ENCODE assay signal across 1 cellular context in genomic region chr2:98608118-98608961, GRCh38.
TF ChIP-seq lines count a peak whose summit lies in the region.

COA5 (minus strand) TSS chr2:98608512; CDS start chr2:98608405, 107 bp downstream.
A gene with protein sequence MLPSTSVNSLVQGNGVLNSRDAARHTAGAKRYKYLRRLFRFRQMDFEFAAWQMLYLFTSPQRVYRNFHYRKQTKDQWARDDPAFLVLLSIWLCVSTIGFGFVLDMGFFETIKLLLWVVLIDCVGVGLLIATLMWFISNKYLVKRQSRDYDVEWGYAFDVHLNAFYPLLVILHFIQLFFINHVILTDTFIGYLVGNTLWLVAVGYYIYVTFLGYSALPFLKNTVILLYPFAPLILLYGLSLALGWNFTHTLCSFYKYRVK (plus strand): TSS chr2:98608589. CDS start chr2:98609760, 1,171 bp downstream.

TF ChIP-seq in HepG2, 621 proteins besides CTCF, POLR2A, EP300 and RAD21 (continued from another document and continues in another):
- peak; percentile 74; the same call in 1 of the 2 replicates for TF ChIP-seq NFKBIZ (CRISPR knock-in tag; IDR thresholded peaks at IDR 0.05)
- TF ChIP-seq TBL1XR1 (IDR thresholded peaks at IDR 0.05; ENCODE audit: borderline replicate concordance, low read length, partially characterized antibody) = no peak
- TF ChIP-seq, protein P1, sequence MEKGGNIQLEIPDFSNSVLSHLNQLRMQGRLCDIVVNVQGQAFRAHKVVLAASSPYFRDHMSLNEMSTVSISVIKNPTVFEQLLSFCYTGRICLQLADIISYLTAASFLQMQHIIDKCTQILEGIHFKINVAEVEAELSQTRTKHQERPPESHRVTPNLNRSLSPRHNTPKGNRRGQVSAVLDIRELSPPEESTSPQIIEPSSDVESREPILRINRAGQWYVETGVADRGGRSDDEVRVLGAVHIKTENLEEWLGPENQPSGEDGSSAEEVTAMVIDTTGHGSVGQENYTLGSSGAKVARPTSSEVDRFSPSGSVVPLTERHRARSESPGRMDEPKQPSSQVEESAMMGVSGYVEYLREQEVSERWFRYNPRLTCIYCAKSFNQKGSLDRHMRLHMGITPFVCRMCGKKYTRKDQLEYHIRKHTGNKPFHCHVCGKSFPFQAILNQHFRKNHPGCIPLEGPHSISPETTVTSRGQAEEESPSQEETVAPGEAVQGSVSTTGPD (CRISPR knock-in tag; IDR thresholded peaks at IDR 0.05) = no peak; the same call in 1 of the 2 replicates
- TF ChIP-seq POGK (CRISPR knock-in tag; conservative IDR thresholded peaks at IDR 0.05) = peak; percentile 95
- peak; percentile 98 for TF ChIP-seq U2AF1 (optimal IDR thresholded peaks at IDR 0.05; ENCODE audit: low read depth, low read length)
- no peak for TF ChIP-seq SYNCRIP (IDR thresholded peaks at IDR 0.05; ENCODE audit: insufficient read depth, low read depth, low read length)
- no peak for TF ChIP-seq TCF7L2 (IDR thresholded peaks at IDR 0.05; ENCODE audit: low read depth, low read length)
- peak; percentile 99 for TF ChIP-seq ZNF607 (CRISPR knock-in tag; IDR thresholded peaks at IDR 0.05; ENCODE audit: borderline replicate concordance)
- TF ChIP-seq ZNF343 (CRISPR knock-in tag; IDR thresholded peaks at IDR 0.05) = peak; percentile 70; the same call in 1 of the 2 replicates
- TF ChIP-seq HOXA3 (CRISPR knock-in tag; IDR thresholded peaks at IDR 0.05) = peak; percentile 94
- TF ChIP-seq KDM1A (CRISPR knock-in tag; IDR thresholded peaks at IDR 0.05) = no peak
- peak; percentile 44; the same call in 1 of the 2 replicates for TF ChIP-seq DNMT1 (CRISPR knock-in tag; IDR thresholded peaks at IDR 0.05)
- peak; percentile 78; the same call in 1 of the 2 replicates for TF ChIP-seq ZNF841 (CRISPR knock-in tag; IDR thresholded peaks at IDR 0.05; ENCODE audit: borderline replicate concordance)
- TF ChIP-seq, protein P2, sequence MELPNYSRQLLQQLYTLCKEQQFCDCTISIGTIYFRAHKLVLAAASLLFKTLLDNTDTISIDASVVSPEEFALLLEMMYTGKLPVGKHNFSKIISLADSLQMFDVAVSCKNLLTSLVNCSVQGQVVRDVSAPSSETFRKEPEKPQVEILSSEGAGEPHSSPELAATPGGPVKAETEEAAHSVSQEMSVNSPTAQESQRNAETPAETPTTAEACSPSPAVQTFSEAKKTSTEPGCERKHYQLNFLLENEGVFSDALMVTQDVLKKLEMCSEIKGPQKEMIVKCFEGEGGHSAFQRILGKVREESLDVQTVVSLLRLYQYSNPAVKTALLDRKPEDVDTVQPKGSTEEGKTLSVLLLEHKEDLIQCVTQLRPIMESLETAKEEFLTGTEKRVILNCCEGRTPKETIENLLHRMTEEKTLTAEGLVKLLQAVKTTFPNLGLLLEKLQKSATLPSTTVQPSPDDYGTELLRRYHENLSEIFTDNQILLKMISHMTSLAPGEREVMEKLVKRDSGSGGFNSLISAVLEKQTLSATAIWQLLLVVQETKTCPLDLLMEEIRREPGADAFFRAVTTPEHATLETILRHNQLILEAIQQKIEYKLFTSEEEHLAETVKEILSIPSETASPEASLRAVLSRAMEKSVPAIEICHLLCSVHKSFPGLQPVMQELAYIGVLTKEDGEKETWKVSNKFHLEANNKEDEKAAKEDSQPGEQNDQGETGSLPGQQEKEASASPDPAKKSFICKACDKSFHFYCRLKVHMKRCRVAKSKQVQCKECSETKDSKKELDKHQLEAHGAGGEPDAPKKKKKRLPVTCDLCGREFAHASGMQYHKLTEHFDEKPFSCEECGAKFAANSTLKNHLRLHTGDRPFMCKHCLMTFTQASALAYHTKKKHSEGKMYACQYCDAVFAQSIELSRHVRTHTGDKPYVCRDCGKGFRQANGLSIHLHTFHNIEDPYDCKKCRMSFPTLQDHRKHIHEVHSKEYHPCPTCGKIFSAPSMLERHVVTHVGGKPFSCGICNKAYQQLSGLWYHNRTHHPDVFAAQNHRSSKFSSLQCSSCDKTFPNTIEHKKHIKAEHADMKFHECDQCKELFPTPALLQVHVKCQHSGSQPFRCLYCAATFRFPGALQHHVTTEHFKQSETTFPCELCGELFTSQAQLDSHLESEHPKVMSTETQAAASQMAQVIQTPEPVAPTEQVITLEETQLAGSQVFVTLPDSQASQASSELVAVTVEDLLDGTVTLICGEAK (IDR thresholded peaks at IDR 0.05) = peak; percentile 93
- TF ChIP-seq, protein P2 (CRISPR knock-in tag; IDR thresholded peaks at IDR 0.05) = peak; percentile 94
- peak; percentile 86; the same call in 1 of the 2 replicates for TF ChIP-seq TGIF2 (CRISPR knock-in tag; IDR thresholded peaks at IDR 0.05)
- peak; percentile 99 for TF ChIP-seq KMT2B (CRISPR knock-in tag; IDR thresholded peaks at IDR 0.05)
- TF ChIP-seq HNRNPLL (IDR thresholded peaks at IDR 0.05; ENCODE audit: low read depth, low read length, poor library complexity, severe bottlenecking) = peak; percentile 78
- TF ChIP-seq, protein P3, sequence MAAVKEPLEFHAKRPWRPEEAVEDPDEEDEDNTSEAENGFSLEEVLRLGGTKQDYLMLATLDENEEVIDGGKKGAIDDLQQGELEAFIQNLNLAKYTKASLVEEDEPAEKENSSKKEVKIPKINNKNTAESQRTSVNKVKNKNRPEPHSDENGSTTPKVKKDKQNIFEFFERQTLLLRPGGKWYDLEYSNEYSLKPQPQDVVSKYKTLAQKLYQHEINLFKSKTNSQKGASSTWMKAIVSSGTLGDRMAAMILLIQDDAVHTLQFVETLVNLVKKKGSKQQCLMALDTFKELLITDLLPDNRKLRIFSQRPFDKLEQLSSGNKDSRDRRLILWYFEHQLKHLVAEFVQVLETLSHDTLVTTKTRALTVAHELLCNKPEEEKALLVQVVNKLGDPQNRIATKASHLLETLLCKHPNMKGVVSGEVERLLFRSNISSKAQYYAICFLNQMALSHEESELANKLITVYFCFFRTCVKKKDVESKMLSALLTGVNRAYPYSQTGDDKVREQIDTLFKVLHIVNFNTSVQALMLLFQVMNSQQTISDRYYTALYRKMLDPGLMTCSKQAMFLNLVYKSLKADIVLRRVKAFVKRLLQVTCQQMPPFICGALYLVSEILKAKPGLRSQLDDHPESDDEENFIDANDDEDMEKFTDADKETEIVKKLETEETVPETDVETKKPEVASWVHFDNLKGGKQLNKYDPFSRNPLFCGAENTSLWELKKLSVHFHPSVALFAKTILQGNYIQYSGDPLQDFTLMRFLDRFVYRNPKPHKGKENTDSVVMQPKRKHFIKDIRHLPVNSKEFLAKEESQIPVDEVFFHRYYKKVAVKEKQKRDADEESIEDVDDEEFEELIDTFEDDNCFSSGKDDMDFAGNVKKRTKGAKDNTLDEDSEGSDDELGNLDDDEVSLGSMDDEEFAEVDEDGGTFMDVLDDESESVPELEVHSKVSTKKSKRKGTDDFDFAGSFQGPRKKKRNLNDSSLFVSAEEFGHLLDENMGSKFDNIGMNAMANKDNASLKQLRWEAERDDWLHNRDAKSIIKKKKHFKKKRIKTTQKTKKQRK (IDR thresholded peaks at IDR 0.05; ENCODE audit: low read length) = no peak
- peak; percentile 96 for TF ChIP-seq THAP11 (CRISPR knock-in tag; IDR thresholded peaks at IDR 0.05)
- peak; percentile 93 for TF ChIP-seq ZNF280D (CRISPR knock-in tag; IDR thresholded peaks at IDR 0.05)
- no peak for TF ChIP-seq HMGA1 (CRISPR knock-in tag; conservative IDR thresholded peaks at IDR 0.05)
- peak; percentile 59; the same call in 1 of the 2 replicates for TF ChIP-seq ZFP41 (CRISPR knock-in tag; IDR thresholded peaks at IDR 0.05; ENCODE audit: borderline replicate concordance)
- peak; percentile 83 for TF ChIP-seq THRA (CRISPR knock-in tag; IDR thresholded peaks at IDR 0.05; ENCODE audit: borderline replicate concordance)
- TF ChIP-seq PITX1 (CRISPR knock-in tag; IDR thresholded peaks at IDR 0.05) = peak; percentile 87
- no peak for TF ChIP-seq SIX1 (CRISPR knock-in tag; IDR thresholded peaks at IDR 0.05; ENCODE audit: borderline replicate concordance)
- peak; percentile 83 for TF ChIP-seq CCDC6 (CRISPR knock-in tag; IDR thresholded peaks at IDR 0.05)
- no peak for TF ChIP-seq ZFP36 (IDR thresholded peaks at IDR 0.05; ENCODE audit: borderline replicate concordance, low read depth, low read length, partially characterized antibody)
- 0 out of 2 replicates have a peak, but pooled peaks have one; percentile 47 for TF ChIP-seq ZNF101 (CRISPR knock-in tag; IDR thresholded peaks at IDR 0.05; ENCODE audit: borderline replicate concordance, low read depth)
- peak; percentile 77 for TF ChIP-seq KLF11 (CRISPR knock-in tag; IDR thresholded peaks at IDR 0.05)
- 0 out of 2 replicates have a peak, but pooled peaks have one; percentile 6 for TF ChIP-seq RFX3 (CRISPR knock-in tag; IDR thresholded peaks at IDR 0.05)
- TF ChIP-seq ZNF569 (CRISPR knock-in tag; IDR thresholded peaks at IDR 0.05; ENCODE audit: borderline replicate concordance) = peak; percentile 69; the same call in 1 of the 2 replicates
- TF ChIP-seq SATB2 (CRISPR knock-in tag; IDR thresholded peaks at IDR 0.05) = peak; percentile 61; the same call in 1 of the 2 replicates
- peak; percentile 91; the same call in 1 of the 2 replicates for TF ChIP-seq REXO4 (CRISPR knock-in tag; IDR thresholded peaks at IDR 0.05; ENCODE audit: borderline replicate concordance)
- peak; percentile 83 for TF ChIP-seq ZNF781 (CRISPR knock-in tag; IDR thresholded peaks at IDR 0.05; ENCODE audit: borderline replicate concordance, not compliant biosample characterization)
- peak; percentile 96 for TF ChIP-seq POLR2AphosphoS5 (IDR thresholded peaks at IDR 0.05; ENCODE audit: low read depth, low read length)
- TF ChIP-seq KLF9 (CRISPR knock-in tag; IDR thresholded peaks at IDR 0.05; ENCODE audit: low read depth) = no peak
- TF ChIP-seq YEATS2 (CRISPR knock-in tag; IDR thresholded peaks at IDR 0.05; ENCODE audit: borderline replicate concordance) = peak; percentile 99
- peak; percentile 29; the same call in 1 of the 2 replicates for TF ChIP-seq HMG20B (CRISPR knock-in tag; conservative IDR thresholded peaks at IDR 0.05)
- peak; percentile 34 for TF ChIP-seq PRMT3 (CRISPR knock-in tag; IDR thresholded peaks at IDR 0.05; ENCODE audit: borderline replicate concordance, low read depth)
- TF ChIP-seq ZNF879 (CRISPR knock-in tag; IDR thresholded peaks at IDR 0.05) = no peak; the same call in 1 of the 2 replicates
